24 cellular contexts compared by ENCODE assay signal in genomic region chr15:93619597-93619996, GRCh38.
"Had no signal": no experiment of that assay in that cellular context is flagged by ENCODE, and none has a peak within 500 bp of the region (broad histone marks: within the 10 kb centered on the region; RNA-seq: fewer than 3 reads in every experiment).

No MANE protein-coding gene starts in this region.

- DNase-seq: Karpas-422, KG1, MG63, NCI-H1092, NCI-H1105 treated with DMSO at 0.1 percent for 48 hours, NCI-H1417 treated with DMSO at 0.1 percent for 48 hours, NCI-H146, NCI-H1694 treated with DMSO at 0.1 percent for 48 hours, NCI-H2029, NCI-H2081 treated with DMSO at 0.1 percent for 48 hours, NCI-H2171, NCI-H226, NCI-H446, NCI-H510A, NCI-H524 treated with DMSO at 0.1 percent for 48 hours, NCI-H69, NCI-H774, Right ventricle myocardium superior, RPMI8226, SIG-M5, SW 1271, T-cell had no signal

- H3K27me3 ChIP-seq: MG63, SJSA1 had no signal

- H3K9me3 ChIP-seq: MG63, SJSA1 had no signal

- H3K36me3 ChIP-seq: MG63, SJSA1 had no signal

- H3K4me1 ChIP-seq: SJSA1 had no signal

- H3K27ac ChIP-seq: SJSA1, SK-N-MC had no signal

- H3K4me3 ChIP-seq: MG63, SJSA1, SK-N-MC had no signal
